In genomic region chr10:48523820-48524758, GRCh38 we compare ENCODE assay signal across 1 cellular context.
A peak's percentile ranks its signal among the peaks of the same experiment; 100 is the strongest.
TF ChIP-seq lines count a peak whose summit lies in the region.

No MANE protein-coding gene starts in this region.

TF ChIP-seq in K562, 482 proteins besides CTCF, POLR2A, EP300 and RAD21 (continued from another document and continues in another):
- TF ChIP-seq SMAD2 (IDR thresholded peaks at IDR 0.05; ENCODE audit: low read depth, low read length), result no peak
- TF ChIP-seq ZNF12 (CRISPR knock-in tag; IDR thresholded peaks at IDR 0.05), result no peak
- TF ChIP-seq ILF3 (IDR thresholded peaks at IDR 0.05; ENCODE audit: borderline replicate concordance), result 0 out of 2 replicates have a peak, but pooled peaks have one; percentile 50
- TF ChIP-seq RBM15 (IDR thresholded peaks at IDR 0.05; ENCODE audit: insufficient read depth, low read length), result no peak
- TF ChIP-seq ZKSCAN1 (IDR thresholded peaks at IDR 0.05; ENCODE audit: low read depth, low read length), result no peak; the same call in 1 of the 2 replicates
- TF ChIP-seq ZNF551 (CRISPR knock-in tag; IDR thresholded peaks at IDR 0.05), result no peak
- TF ChIP-seq SRSF3 (IDR thresholded peaks at IDR 0.05; ENCODE audit: insufficient read depth, low read length), result no peak
- TF ChIP-seq ZBTB40 (IDR thresholded peaks at IDR 0.05), result no peak
- TF ChIP-seq ZBTB40 (CRISPR knock-in tag; IDR thresholded peaks at IDR 0.05), result no peak
- no peak for TF ChIP-seq HDGF (IDR thresholded peaks at IDR 0.05)
- TF ChIP-seq PHF8 (IDR thresholded peaks at IDR 0.05; ENCODE audit: borderline replicate concordance, low read length), result peak; percentile 46; the same call in 1 of the 2 replicates
- TF ChIP-seq ZNF274 (IDR thresholded peaks at IDR 0.05; ENCODE audit: borderline replicate concordance, low read depth, low read length), result no peak
- TF ChIP-seq HMG20B (CRISPR knock-in tag; IDR thresholded peaks at IDR 0.05), result no peak
- TF ChIP-seq U2AF1 (optimal IDR thresholded peaks at IDR 0.05; ENCODE audit: low read depth, low read length), result no peak
- no peak for TF ChIP-seq TRIM28 (IDR thresholded peaks at IDR 0.05)
- TF ChIP-seq NR2C1 (IDR thresholded peaks at IDR 0.05), result no peak
- TF ChIP-seq NR2C1 (tag; IDR thresholded peaks at IDR 0.05), result no peak
- no peak for TF ChIP-seq ZFP36 (IDR thresholded peaks at IDR 0.05; ENCODE audit: low read depth, low read length, partially characterized antibody)
- TF ChIP-seq ARID3A (IDR thresholded peaks at IDR 0.05; ENCODE audit: borderline replicate concordance, low read depth, low read length), result no peak
- TF ChIP-seq SMARCA5 (IDR thresholded peaks at IDR 0.05), result no peak
- no peak for TF ChIP-seq NUFIP1 (IDR thresholded peaks at IDR 0.05; ENCODE audit: partially characterized antibody)
- TF ChIP-seq HES1 (IDR thresholded peaks at IDR 0.05; ENCODE audit: low read depth), result no peak
- TF ChIP-seq SRSF9 (IDR thresholded peaks at IDR 0.05; ENCODE audit: borderline replicate concordance, low read depth, low read length), result no peak
- peak; percentile 67 for TF ChIP-seq SMC3 (conservative IDR thresholded peaks at IDR 0.05; ENCODE audit: insufficient read depth, low read depth, low read length)
- TF ChIP-seq E2F1 (CRISPR knock-in tag; IDR thresholded peaks at IDR 0.05), result no peak
- no peak for TF ChIP-seq MECOM (CRISPR knock-in tag; IDR thresholded peaks at IDR 0.05)
- TF ChIP-seq ZFP91 (CRISPR knock-in tag; IDR thresholded peaks at IDR 0.05), result no peak
- peak; percentile 31; the same call in 1 of the 2 replicates for TF ChIP-seq VEZF1 (CRISPR knock-in tag; IDR thresholded peaks at IDR 0.05)
- TF ChIP-seq RFX1 (IDR thresholded peaks at IDR 0.05), result no peak
- TF ChIP-seq ZNF592 (IDR thresholded peaks at IDR 0.05), result peak; percentile 23; the same call in 1 of the 2 replicates
- TF ChIP-seq ZNF197 (CRISPR knock-in tag; IDR thresholded peaks at IDR 0.05; ENCODE audit: low read depth), result no peak
- no peak for TF ChIP-seq ZNF395 (CRISPR knock-in tag; IDR thresholded peaks at IDR 0.05)
- TF ChIP-seq POLR3G (IDR thresholded peaks at IDR 0.05; ENCODE audit: extremely low read depth, insufficient read length, insufficient replicate concordance), result no peak
- TF ChIP-seq PML (IDR thresholded peaks at IDR 0.05; ENCODE audit: low read length), result 0 out of 2 replicates have a peak, but pooled peaks have one; percentile 25
- no peak for TF ChIP-seq CCNT2 (IDR thresholded peaks at IDR 0.05; ENCODE audit: borderline replicate concordance, extremely low read depth, insufficient read length, low read depth, low read length)
- TF ChIP-seq ATF2 (CRISPR knock-in tag; IDR thresholded peaks at IDR 0.05), result no peak
- no peak for TF ChIP-seq ARNT (IDR thresholded peaks at IDR 0.05)
- no peak for TF ChIP-seq SAFB2 (IDR thresholded peaks at IDR 0.05; ENCODE audit: borderline replicate concordance, low read depth, low read length, severe bottlenecking)
